Comparison of ENCODE assay signal across 16 cellular contexts in the genomic region with DNA sequence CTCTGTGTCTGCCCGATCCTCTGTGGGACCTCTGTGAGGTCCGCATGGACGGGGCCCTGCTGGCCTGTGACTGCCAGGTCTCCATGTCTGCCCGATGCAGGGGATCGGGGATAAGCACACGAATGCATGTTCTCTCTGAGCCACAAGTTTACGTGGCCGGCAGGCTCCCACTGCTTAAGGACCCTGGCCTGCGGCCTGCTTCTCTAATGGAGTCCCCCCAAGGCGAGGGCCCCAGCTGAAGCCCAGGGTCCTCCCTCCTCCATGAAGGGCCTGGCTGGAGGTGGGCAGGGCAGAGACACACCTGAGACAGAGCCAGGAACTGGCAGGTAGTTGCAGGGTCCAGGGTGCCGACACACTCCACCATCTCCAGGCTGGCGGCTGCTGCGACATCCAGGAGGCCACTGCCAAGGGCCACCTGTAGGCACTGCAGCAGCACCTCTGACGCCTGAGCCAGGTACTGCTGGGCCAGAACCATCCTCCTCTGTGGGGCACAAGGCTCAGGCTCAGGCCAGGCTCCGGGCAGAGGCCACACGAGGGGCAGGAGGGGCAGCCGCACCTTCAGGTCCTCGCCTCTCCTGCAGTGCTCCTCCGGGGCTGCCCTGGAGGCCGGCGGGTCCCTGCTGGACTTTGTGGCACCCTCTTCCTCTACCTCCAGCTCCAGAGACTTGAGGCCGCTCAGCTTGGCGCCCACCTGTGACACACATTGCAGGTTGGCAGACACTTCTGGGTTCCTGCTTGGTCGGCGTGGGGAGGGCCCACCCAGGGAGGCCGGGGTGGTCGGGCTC.
DNase-seq lines count a peak whose midpoint lies in the region; ATAC-seq, FAIRE-seq and TF ChIP-seq lines count a peak whose summit lies in the region.
"Had no signal": no experiment of that assay in that cellular context is flagged by ENCODE, and none has a peak within 500 bp of the region (broad histone marks: within the 10 kb centered on the region; RNA-seq: fewer than 3 reads in every experiment).

No MANE protein-coding gene starts in this region.

- H3K27ac Mint-ChIP-seq in endodermal cell: no peak overlapping the region
- H3K27ac Mint-ChIP-seq: CD4-positive, alpha-beta T cell had no signal

- peak; percentile 39 for DNase-seq in Right ventricle myocardium inferior (ENCODE audit: missing footprints)
- no peak for DNase-seq in Right ventricle myocardium superior
- peak; percentile 41 for DNase-seq in endodermal cell
- DNase-seq in osteoblast (ENCODE audit: insufficient read length, low spot score, missing footprints): peak; percentile 61
- DNase-seq in SK-N-DZ (ENCODE audit: low spot score): no peak
- no peak for DNase-seq in RCC 7860 (ENCODE audit: low spot score)
- DNase-seq: AML-193; CD4-positive, alpha-beta T cell; DND-41; GDM1; GM23248; NCI-H1417 treated with DMSO at 0.1 percent for 48 hours; NCI-H2029 treated with DMSO at 0.1 percent for 48 hours; NCI-H510A treated with DMSO at 0.1 percent for 48 hours had no signal

- H3K4me3 Mint-ChIP-seq in endodermal cell: no peak overlapping the region

- H3K4me1 Mint-ChIP-seq in endodermal cell: no peaks in the 10 kb centered on the region

- H3K9me3 ChIP-seq in endodermal cell (ENCODE audit: control insufficient read depth, low read length) (peaks cover 9% of the 10 kb centered on the region), osteoblast (ENCODE audit: low read depth, low read length) (no peaks in the 10 kb centered on the region)

- no peaks in the 10 kb centered on the region for H3K36me3 Mint-ChIP-seq in endodermal cell (ENCODE audit: low read depth)

- peaks cover 18% of the 10 kb centered on the region for H3K9me3 Mint-ChIP-seq in endodermal cell

- H3K4me1 ChIP-seq in endodermal cell (ENCODE audit: control insufficient read depth, insufficient read depth, low read length) (no peaks in the 10 kb centered on the region), osteoblast (ENCODE audit: insufficient read depth, low read length) (no peaks in the 10 kb centered on the region)

- intact Hi-C loops in Right ventricle myocardium inferior (cut with DNase I): no loop called here
- intact Hi-C loops in Right ventricle myocardium superior (cut with DNase I): no loop called here

- no peak overlapping the region for H3K9ac ChIP-seq in endodermal cell (ENCODE audit: extremely low read depth, low read length, poor library complexity, severe bottlenecking)
- H3K9ac ChIP-seq: GM23248 had no signal

- H2AFZ ChIP-seq in osteoblast (ENCODE audit: low read length): no peak overlapping the region
- H2AFZ ChIP-seq: GM23248 had no signal

- H3K36me3 ChIP-seq in endodermal cell (ENCODE audit: control insufficient read depth, insufficient read depth, low read length): no peaks in the 10 kb centered on the region
- no peaks in the 10 kb centered on the region for H3K36me3 ChIP-seq in osteoblast (ENCODE audit: insufficient read depth, low read length)

- TF ChIP-seq CTCF in endodermal cell (conservative IDR thresholded peaks at IDR 0.05): no peak
- TF ChIP-seq CTCF in osteoblast (IDR thresholded peaks at IDR 0.05; ENCODE audit: extremely low read depth, low read depth, low read length): no peak

- H3K27me3 ChIP-seq in endodermal cell (ENCODE audit: control insufficient read depth, insufficient read depth, low read length, poor library complexity, severe bottlenecking) (no peaks in the 10 kb centered on the region), osteoblast (ENCODE audit: insufficient read depth, low read length) (peaks cover 13% of the 10 kb centered on the region)

- 93 to 94% methylated on average over 17 to 27 of the region's 27 CpGs for WGBS in endodermal cell (ENCODE audit: insufficient coverage in 1 of 2, insufficient read length in 1 of 2), 2 experiments

- no peak overlapping the region for H3K4me3 ChIP-seq in endodermal cell (ENCODE audit: low read length)
- H3K4me3 ChIP-seq in osteoblast (ENCODE audit: insufficient read depth, low read length): no peak overlapping the region
- H3K4me3 ChIP-seq: GM23248 had no signal

- H3K27ac ChIP-seq in endodermal cell (ENCODE audit: low read depth, low read length) (no peak overlapping the region), osteoblast (ENCODE audit: low read depth, low read length) (no peak overlapping the region)
- H3K27ac ChIP-seq: GM23248 had no signal

- H4K20me1 ChIP-seq in osteoblast (ENCODE audit: insufficient read depth, low read length): no peaks in the 10 kb centered on the region

- no peak overlapping the region for H3K4me2 ChIP-seq in osteoblast (ENCODE audit: insufficient read depth, low read length)

- H3K79me2 ChIP-seq in osteoblast (ENCODE audit: insufficient read depth, low read length): no peaks in the 10 kb centered on the region

- FAIRE-seq in RCC 7860 (lab: Jason Lieb, UNC): no peak
- FAIRE-seq: GM12892 had no signal

- H3K27me3 Mint-ChIP-seq in endodermal cell (ENCODE audit: insufficient read depth): peaks cover 3% of the 10 kb centered on the region

- ATAC-seq in Right ventricle myocardium inferior (no peak), Right ventricle myocardium superior (ENCODE audit: poor library complexity) (no peak), GM21619 (IDR thresholded peaks at IDR 0.05; ENCODE audit: unreplicated experiment) (no peak)

Comparison
In these comparisons a context has a peak if more than half of its experiments do, and no peak if none do; other contexts are left out.
1. DNase-seq: peak in Right ventricle myocardium inferior (single experiment), endodermal cell (single experiment) and osteoblast (single experiment); none in Right ventricle myocardium superior (single experiment), SK-N-DZ (single experiment) and RCC 7860 (single experiment).